Comparison of ENCODE assay signal across 37 cellular contexts in the genomic region with DNA sequence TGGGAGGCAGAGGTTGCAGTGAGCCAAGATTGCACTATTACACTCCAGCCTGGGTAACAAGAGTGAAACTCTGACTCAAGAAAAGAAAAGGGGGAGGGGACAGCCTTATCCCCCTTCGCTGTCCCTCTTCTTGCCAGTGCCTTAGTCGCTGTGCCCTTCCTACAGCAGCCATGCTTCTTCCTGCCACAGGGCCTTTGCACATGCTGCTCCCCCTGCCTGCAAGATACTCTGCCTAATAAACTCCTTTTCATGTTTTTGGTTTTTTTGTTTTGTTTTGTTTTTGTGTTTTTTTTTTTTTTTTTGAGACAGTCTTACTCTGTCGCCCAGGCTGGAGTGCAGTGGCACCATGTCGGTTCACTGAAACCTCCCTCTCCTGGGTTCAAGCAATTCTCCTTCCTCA. TPM values are rescaled to one million over a fixed set of nuclear protein-coding genes. Genes with fewer than 3 reads are reported as not detected.
"Had no signal": no experiment of that assay in that cellular context is flagged by ENCODE, and none has a peak within 500 bp of the region (broad histone marks: within the 10 kb centered on the region; RNA-seq: fewer than 3 reads in every experiment).

No MANE protein-coding gene starts in this region.

- H3K9me3 ChIP-seq: MG63 had no signal

- H3K27me3 ChIP-seq: MG63 had no signal

- DNase-seq: Karpas-422, Kasumi-1, MG63, MM.1S, MV-4-11, NCI-H1048, NCI-H1092, NCI-H1092 treated with DMSO at 0.1 percent for 48 hours, NCI-H1105, NCI-H1105 treated with DMSO at 0.1 percent for 48 hours, NCI-H1417, NCI-H1417 treated with DMSO at 0.1 percent for 48 hours, NCI-H1436, NCI-H1436 treated with DMSO at 0.1 percent for 48 hours, NCI-H146, NCI-H1694, NCI-H1694 treated with DMSO at 0.1 percent for 48 hours, NCI-H187, NCI-H187 treated with DMSO at 0.1 percent for 48 hours, NCI-H1930, NCI-H2029, NCI-H2029 treated with DMSO at 0.1 percent for 48 hours, NCI-H2081, NCI-H2081 treated with DMSO at 0.1 percent for 48 hours, NCI-H2107, NCI-H2171, NCI-H2171 treated with DMSO at 0.1 percent for 48 hours, NCI-H2227 treated with DMSO at 0.1 percent for 48 hours, NCI-H226, NCI-H345, NCI-H446, NCI-H446 treated with DMSO at 0.1 percent for 48 hours, NCI-H510A, NCI-H510A treated with DMSO at 0.1 percent for 48 hours, NCI-H524 had no signal

- H3K36me3 ChIP-seq: MG63 had no signal

- H3K4me3 ChIP-seq: MG63 had no signal

RNA-seq across cellular contexts. Expression of a gene that starts 21.4 kb away (rescaled TPM):
- total RNA-seq: LHCN-M2, M059J had no signal
